9 cellular contexts compared by ENCODE assay signal in the genomic region with DNA sequence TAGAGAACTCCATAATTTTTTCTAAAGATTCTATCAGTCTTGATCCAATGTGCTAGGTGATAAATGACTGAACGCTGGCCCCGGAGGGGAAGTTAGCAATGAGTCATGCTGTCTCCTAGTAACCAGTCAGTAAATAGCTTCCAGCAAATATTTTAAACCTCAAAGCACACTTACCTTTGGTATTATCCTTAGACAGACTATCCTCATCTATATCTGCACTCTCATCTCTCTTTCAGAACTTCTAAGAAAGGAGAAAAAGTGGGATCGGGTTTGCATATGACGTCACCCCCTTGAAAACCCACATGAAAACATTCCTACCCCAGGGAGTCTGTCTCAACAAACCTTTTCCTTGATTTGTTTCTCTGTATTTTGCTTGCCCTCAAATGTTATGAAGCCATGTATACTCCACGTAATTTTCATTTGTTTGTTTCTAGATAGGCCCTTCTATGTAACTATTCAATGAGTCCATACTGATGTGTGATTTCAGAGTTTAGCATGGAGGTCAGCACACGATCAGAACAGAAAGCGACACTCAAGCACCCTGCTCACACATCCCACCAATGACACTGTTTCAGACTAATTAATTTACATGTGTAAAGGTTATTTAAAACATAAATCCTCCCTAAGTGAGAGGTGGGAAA.
DNase-seq lines count a peak whose midpoint lies in the region; ATAC-seq and TF ChIP-seq lines count a peak whose summit lies in the region.
"Had no signal": no experiment of that assay in that cellular context is flagged by ENCODE, and none has a peak within 500 bp of the region (broad histone marks: within the 10 kb centered on the region; RNA-seq: fewer than 3 reads in every experiment).

No MANE protein-coding gene starts in this region.

- peak overlapping the region; percentile 44 for H3K9ac ChIP-seq in mucosa of stomach (ENCODE audit: low read length)

- ATAC-seq in GM18867 (IDR thresholded peaks at IDR 0.05; ENCODE audit: unreplicated experiment) (peak; percentile 81), HG03135 (IDR thresholded peaks at IDR 0.05; ENCODE audit: unreplicated experiment) (peak; percentile 72)
- peak; percentile 36 for ATAC-seq in central memory CD8-positive, alpha-beta T cell (replicated peaks; ENCODE audit: extremely low read depth, poor library complexity, severe bottlenecking)

- CTCF ChIA-PET in BJ (lab: Yijun Ruan, JAX), result no interaction called here

- peaks cover 10% of the 10 kb centered on the region for H3K27me3 Mint-ChIP-seq in central memory CD8-positive, alpha-beta T cell

- DNase-seq in BJ (ENCODE audit: low read depth) (peak; percentile 78), NCI-H82 (lab: John Stamatoyannopoulos, UW) (peak; percentile 21), foreskin melanocyte (no peak), caudate nucleus (lab: John Stamatoyannopoulos, UW) (no peak)
- no peak for DNase-seq in central memory CD8-positive, alpha-beta T cell (ENCODE audit: low spot score in 2 of 2)

- POLR2A ChIA-PET in BJ (lab: Charles Lee), result no interaction called here

- peaks cover 6% of the 10 kb centered on the region for H3K4me1 Mint-ChIP-seq in central memory CD8-positive, alpha-beta T cell

- no peak for TF ChIP-seq CTCF in BJ (IDR thresholded peaks at IDR 0.05; ENCODE audit: insufficient read depth, low read depth, low read length)

- peaks cover 13% of the 10 kb centered on the region for H3K4me1 ChIP-seq in mucosa of stomach (ENCODE audit: control insufficient read depth, insufficient read depth, low read length)

- no peak overlapping the region for H3K27ac ChIP-seq in caudate nucleus (ENCODE audit: low read depth, low read length)

- H3K4me3 ChIP-seq in BJ (ENCODE audit: low read depth, low read length) (no peak overlapping the region), mucosa of stomach (ENCODE audit: low read length) (no peak overlapping the region)
- H3K4me3 ChIP-seq: skin epidermis had no signal

- H3K36me3 Mint-ChIP-seq in central memory CD8-positive, alpha-beta T cell (ENCODE audit: insufficient read depth), result no peaks in the 10 kb centered on the region

- H3K36me3 ChIP-seq in BJ (ENCODE audit: control insufficient read depth, insufficient read depth, low read length) (no peaks in the 10 kb centered on the region), mucosa of stomach (ENCODE audit: control insufficient read depth, insufficient read depth, low read length) (no peaks in the 10 kb centered on the region)

- H3K4me3 Mint-ChIP-seq in central memory CD8-positive, alpha-beta T cell, result no peak overlapping the region

- H3K27me3 ChIP-seq in BJ (ENCODE audit: control insufficient read depth, insufficient read depth, low read length) (no peaks in the 10 kb centered on the region), mucosa of stomach (ENCODE audit: control insufficient read depth, insufficient read depth, low read length) (no peaks in the 10 kb centered on the region)

- H3K9me3 Mint-ChIP-seq in central memory CD8-positive, alpha-beta T cell, result no peaks in the 10 kb centered on the region

- no peak overlapping the region for H3K27ac Mint-ChIP-seq in central memory CD8-positive, alpha-beta T cell (ENCODE audit: low read depth)

- H3K9me3 ChIP-seq in mucosa of stomach (ENCODE audit: control insufficient read depth, low read length), result no peaks in the 10 kb centered on the region

Comparison
In these comparisons a context has a peak if more than half of its experiments do, and no peak if none do; other contexts are left out.
1. DNase-seq: peak in BJ (single experiment) and NCI-H82 (single experiment); none in central memory CD8-positive, alpha-beta T cell (0 of 2), foreskin melanocyte (single experiment) and caudate nucleus (0 of 61).
2. Peak in every context shown above with its lines, with median percentiles within 50 percentile points of each other: ATAC-seq.